In genomic region chr7:152553671-152554317, GRCh38 we compare ENCODE assay signal across 2 cellular contexts.
A peak's percentile ranks its signal among the peaks of the same experiment; 100 is the strongest.
TF ChIP-seq lines count a peak whose summit lies in the region.

No MANE protein-coding gene starts in this region.

TF ChIP-seq in HepG2, 621 proteins besides CTCF, POLR2A, EP300 and RAD21 (continued from another document):
- 0 out of 2 replicates have a peak, but pooled peaks have one; percentile 27 for TF ChIP-seq ZNF281 (CRISPR knock-in tag; IDR thresholded peaks at IDR 0.05; ENCODE audit: borderline replicate concordance)

TF ChIP-seq in K562, 482 proteins besides CTCF, POLR2A, EP300 and RAD21 (continued from another document and continues in another):
- TF ChIP-seq FOXO4 (CRISPR knock-in tag; IDR thresholded peaks at IDR 0.05), result no peak
- TF ChIP-seq KAT2B (IDR thresholded peaks at IDR 0.05; ENCODE audit: low read depth, low read length), result no peak
- no peak for TF ChIP-seq ZNF644 (tag; IDR thresholded peaks at IDR 0.05; ENCODE audit: low read depth)
- no peak for TF ChIP-seq MTA2 (IDR thresholded peaks at IDR 0.05; ENCODE audit: low read depth)
- TF ChIP-seq TSC22D4 (tag; IDR thresholded peaks at IDR 0.05), result no peak
- TF ChIP-seq FIP1L1 (IDR thresholded peaks at IDR 0.05; ENCODE audit: low read depth, low read length, poor library complexity, severe bottlenecking), result no peak
- no peak for TF ChIP-seq ZNF282 (CRISPR knock-in tag; IDR thresholded peaks at IDR 0.05)
- no peak for TF ChIP-seq TAL1 (IDR thresholded peaks at IDR 0.05)
- no peak for TF ChIP-seq ARHGAP35 (IDR thresholded peaks at IDR 0.05; ENCODE audit: partially characterized antibody)
- TF ChIP-seq, protein P1, sequence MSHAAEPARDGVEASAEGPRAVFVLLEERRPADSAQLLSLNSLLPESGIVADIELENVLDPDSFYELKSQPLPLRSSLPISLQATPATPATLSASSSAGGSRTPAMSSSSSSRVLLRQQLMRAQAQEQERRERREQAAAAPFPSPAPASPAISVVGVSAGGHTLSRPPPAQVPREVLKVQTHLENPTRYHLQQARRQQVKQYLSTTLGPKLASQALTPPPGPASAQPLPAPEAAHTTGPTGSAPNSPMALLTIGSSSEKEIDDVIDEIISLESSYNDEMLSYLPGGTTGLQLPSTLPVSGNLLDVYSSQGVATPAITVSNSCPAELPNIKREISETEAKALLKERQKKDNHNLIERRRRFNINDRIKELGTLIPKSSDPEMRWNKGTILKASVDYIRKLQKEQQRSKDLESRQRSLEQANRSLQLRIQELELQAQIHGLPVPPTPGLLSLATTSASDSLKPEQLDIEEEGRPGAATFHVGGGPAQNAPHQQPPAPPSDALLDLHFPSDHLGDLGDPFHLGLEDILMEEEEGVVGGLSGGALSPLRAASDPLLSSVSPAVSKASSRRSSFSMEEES (CRISPR knock-in tag; IDR thresholded peaks at IDR 0.05), result no peak
- TF ChIP-seq EZH2 (IDR thresholded peaks at IDR 0.05; ENCODE audit: borderline replicate concordance, low read depth, low read length), result no peak
- TF ChIP-seq, protein P2, sequence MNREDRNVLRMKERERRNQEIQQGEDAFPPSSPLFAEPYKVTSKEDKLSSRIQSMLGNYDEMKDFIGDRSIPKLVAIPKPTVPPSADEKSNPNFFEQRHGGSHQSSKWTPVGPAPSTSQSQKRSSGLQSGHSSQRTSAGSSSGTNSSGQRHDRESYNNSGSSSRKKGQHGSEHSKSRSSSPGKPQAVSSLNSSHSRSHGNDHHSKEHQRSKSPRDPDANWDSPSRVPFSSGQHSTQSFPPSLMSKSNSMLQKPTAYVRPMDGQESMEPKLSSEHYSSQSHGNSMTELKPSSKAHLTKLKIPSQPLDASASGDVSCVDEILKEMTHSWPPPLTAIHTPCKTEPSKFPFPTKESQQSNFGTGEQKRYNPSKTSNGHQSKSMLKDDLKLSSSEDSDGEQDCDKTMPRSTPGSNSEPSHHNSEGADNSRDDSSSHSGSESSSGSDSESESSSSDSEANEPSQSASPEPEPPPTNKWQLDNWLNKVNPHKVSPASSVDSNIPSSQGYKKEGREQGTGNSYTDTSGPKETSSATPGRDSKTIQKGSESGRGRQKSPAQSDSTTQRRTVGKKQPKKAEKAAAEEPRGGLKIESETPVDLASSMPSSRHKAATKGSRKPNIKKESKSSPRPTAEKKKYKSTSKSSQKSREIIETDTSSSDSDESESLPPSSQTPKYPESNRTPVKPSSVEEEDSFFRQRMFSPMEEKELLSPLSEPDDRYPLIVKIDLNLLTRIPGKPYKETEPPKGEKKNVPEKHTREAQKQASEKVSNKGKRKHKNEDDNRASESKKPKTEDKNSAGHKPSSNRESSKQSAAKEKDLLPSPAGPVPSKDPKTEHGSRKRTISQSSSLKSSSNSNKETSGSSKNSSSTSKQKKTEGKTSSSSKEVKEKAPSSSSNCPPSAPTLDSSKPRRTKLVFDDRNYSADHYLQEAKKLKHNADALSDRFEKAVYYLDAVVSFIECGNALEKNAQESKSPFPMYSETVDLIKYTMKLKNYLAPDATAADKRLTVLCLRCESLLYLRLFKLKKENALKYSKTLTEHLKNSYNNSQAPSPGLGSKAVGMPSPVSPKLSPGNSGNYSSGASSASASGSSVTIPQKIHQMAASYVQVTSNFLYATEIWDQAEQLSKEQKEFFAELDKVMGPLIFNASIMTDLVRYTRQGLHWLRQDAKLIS (CRISPR knock-in tag; IDR thresholded peaks at IDR 0.05), result no peak
- no peak for TF ChIP-seq CHD4 (IDR thresholded peaks at IDR 0.05; ENCODE audit: insufficient read depth, insufficient replicate concordance, low read depth, low read length, poor library complexity, severe bottlenecking)
- TF ChIP-seq ILF3 (IDR thresholded peaks at IDR 0.05; ENCODE audit: borderline replicate concordance), result no peak
- no peak for TF ChIP-seq MECOM (CRISPR knock-in tag; IDR thresholded peaks at IDR 0.05)
- TF ChIP-seq YY1 (IDR thresholded peaks at IDR 0.05; ENCODE audit: borderline replicate concordance in 1 of 3, control insufficient read depth in 1 of 3, extremely low read depth in 1 of 3, insufficient read depth in 3 of 3, insufficient read length in 1 of 3, insufficient replicate concordance in 2 of 3, low read depth in 1 of 3, low read length in 2 of 3), result peak in 1 of 3 experiments; percentile 12
- TF ChIP-seq PRDM10 (IDR thresholded peaks at IDR 0.05; ENCODE audit: partially characterized antibody), result no peak
- no peak for TF ChIP-seq ZNF217 (CRISPR knock-in tag; IDR thresholded peaks at IDR 0.05)
- TF ChIP-seq ADNP (tag; IDR thresholded peaks at IDR 0.05), result no peak
- no peak for TF ChIP-seq PYGO2 (tag; IDR thresholded peaks at IDR 0.05)
- no peak for TF ChIP-seq ZNF165 (CRISPR knock-in tag; IDR thresholded peaks at IDR 0.05; ENCODE audit: borderline replicate concordance)
- 0 out of 4 replicates have a peak, but pooled peaks of 1 of the 2 experiments have one; percentile 29 for TF ChIP-seq HDAC1 (IDR thresholded peaks at IDR 0.05)
- TF ChIP-seq, protein P3, sequence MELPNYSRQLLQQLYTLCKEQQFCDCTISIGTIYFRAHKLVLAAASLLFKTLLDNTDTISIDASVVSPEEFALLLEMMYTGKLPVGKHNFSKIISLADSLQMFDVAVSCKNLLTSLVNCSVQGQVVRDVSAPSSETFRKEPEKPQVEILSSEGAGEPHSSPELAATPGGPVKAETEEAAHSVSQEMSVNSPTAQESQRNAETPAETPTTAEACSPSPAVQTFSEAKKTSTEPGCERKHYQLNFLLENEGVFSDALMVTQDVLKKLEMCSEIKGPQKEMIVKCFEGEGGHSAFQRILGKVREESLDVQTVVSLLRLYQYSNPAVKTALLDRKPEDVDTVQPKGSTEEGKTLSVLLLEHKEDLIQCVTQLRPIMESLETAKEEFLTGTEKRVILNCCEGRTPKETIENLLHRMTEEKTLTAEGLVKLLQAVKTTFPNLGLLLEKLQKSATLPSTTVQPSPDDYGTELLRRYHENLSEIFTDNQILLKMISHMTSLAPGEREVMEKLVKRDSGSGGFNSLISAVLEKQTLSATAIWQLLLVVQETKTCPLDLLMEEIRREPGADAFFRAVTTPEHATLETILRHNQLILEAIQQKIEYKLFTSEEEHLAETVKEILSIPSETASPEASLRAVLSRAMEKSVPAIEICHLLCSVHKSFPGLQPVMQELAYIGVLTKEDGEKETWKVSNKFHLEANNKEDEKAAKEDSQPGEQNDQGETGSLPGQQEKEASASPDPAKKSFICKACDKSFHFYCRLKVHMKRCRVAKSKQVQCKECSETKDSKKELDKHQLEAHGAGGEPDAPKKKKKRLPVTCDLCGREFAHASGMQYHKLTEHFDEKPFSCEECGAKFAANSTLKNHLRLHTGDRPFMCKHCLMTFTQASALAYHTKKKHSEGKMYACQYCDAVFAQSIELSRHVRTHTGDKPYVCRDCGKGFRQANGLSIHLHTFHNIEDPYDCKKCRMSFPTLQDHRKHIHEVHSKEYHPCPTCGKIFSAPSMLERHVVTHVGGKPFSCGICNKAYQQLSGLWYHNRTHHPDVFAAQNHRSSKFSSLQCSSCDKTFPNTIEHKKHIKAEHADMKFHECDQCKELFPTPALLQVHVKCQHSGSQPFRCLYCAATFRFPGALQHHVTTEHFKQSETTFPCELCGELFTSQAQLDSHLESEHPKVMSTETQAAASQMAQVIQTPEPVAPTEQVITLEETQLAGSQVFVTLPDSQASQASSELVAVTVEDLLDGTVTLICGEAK (IDR thresholded peaks at IDR 0.05), result no peak
- TF ChIP-seq, protein P3 (CRISPR knock-in tag; IDR thresholded peaks at IDR 0.05), result no peak
- no peak for TF ChIP-seq MYBL2 (IDR thresholded peaks at IDR 0.05; ENCODE audit: low read depth)
- TF ChIP-seq MYBL2 (CRISPR knock-in tag; IDR thresholded peaks at IDR 0.05; ENCODE audit: borderline replicate concordance), result no peak
- TF ChIP-seq SP2 (IDR thresholded peaks at IDR 0.05; ENCODE audit: extremely low read depth, low read depth, low read length, poor library complexity, severe bottlenecking), result no peak
- TF ChIP-seq ATF1 (CRISPR knock-in tag; IDR thresholded peaks at IDR 0.05), result no peak
- TF ChIP-seq ATF1 (tag; IDR thresholded peaks at IDR 0.05), result no peak
- no peak for TF ChIP-seq TCF7 (IDR thresholded peaks at IDR 0.05; ENCODE audit: borderline replicate concordance)
- no peak for TF ChIP-seq MEIS2 (IDR thresholded peaks at IDR 0.05; ENCODE audit: partially characterized antibody)
